ENCODE assay signal across 35 cellular contexts in the genomic region with DNA sequence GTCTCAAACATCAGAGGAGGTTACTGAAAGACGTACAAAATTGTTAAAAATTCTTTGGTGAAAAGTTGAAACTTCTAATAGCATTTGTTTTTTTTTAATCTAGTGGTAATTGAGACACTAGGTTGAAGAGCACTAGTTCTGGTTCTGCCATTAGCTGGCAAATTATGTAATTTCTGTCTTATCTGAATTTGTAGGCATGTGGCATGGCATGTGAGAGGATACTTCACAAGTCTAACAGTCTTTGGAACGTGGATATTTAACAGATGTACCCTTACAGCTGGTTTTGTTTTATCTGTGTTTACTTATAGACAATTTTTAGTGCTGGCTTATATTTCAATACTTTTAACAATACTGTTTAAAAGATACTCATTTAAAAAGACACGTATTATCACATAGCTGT. TPM values are rescaled to one million over a fixed set of nuclear protein-coding genes. Genes with fewer than 3 reads are reported as not detected.
"Had no signal": no experiment of that assay in that cellular context is flagged by ENCODE, and none has a peak within 500 bp of the region (broad histone marks: within the 10 kb centered on the region; RNA-seq: fewer than 3 reads in every experiment).

No MANE protein-coding gene starts in this region.

- H3K4me1 ChIP-seq: SJCRH30 had no signal

- ATAC-seq: activated CD8-positive, alpha-beta memory T cell treated with anti-CD3 and anti-CD28 coated beads, Interleukin-2, amount 10 ng/mL, durations not matched to agents 7 days and 5 days; activated naive CD8-positive, alpha-beta T cell treated with anti-CD3 and anti-CD28 coated beads, Interleukin-2, amount 50 U/mL, for 24 hours had no signal

- H3K4me3 ChIP-seq: PC-9, SJCRH30 had no signal

- DNase-seq: activated B cell treated with CpG ODN at 0.5 μM for 24 hours; activated CD4-positive, alpha-beta memory T cell treated with anti-CD3 and anti-CD28 coated beads for 36 hours; activated CD4-positive, alpha-beta T cell treated with anti-CD3 and anti-CD28 coated beads for 4 hours; activated CD4-positive, alpha-beta T cell treated with anti-CD3 and anti-CD28 coated beads, Interleukin-2, amount 50 U/mL, for 1 hour; activated CD4-positive, CD25-positive, alpha-beta regulatory T cell treated with anti-CD3 and anti-CD28 coated beads, Interleukin-2, amount 50 U/mL, for 72 hours; activated CD8-positive, alpha-beta memory T cell treated with anti-CD3 and anti-CD28 coated beads for 24 hours; activated CD8-positive, alpha-beta memory T cell treated with anti-CD3 and anti-CD28 coated beads, Interleukin-2, amount 10 ng/mL, durations not matched to agents 7 days and 5 days; activated CD8-positive, alpha-beta memory T cell treated with anti-CD3 and anti-CD28 coated beads, Interleukin-2, amount 50 U/mL, for 48 hours; activated effector memory CD4-positive, alpha-beta T cell treated with Interleukin-2 at 50 U/mL for 16 hours; activated naive CD4-positive, alpha-beta T cell treated with anti-CD3 and anti-CD28 coated beads, Interleukin-2, amount 10 ng/mL, durations not matched to agents 7 days and 5 days; activated naive CD8-positive, alpha-beta T cell treated with anti-CD3 and anti-CD28 coated beads, Interleukin-2, amount 50 U/mL, for 24 hours; activated T-cell treated with anti-CD3 and anti-CD28 coated beads, Interleukin-2, amount 50 U/mL, for 48 hours; aorta; brain microvascular endothelial cell; Karpas-422; KBM-7; NCI-H1105; NCI-H1417 treated with DMSO at 0.1 percent for 48 hours; NCI-H1694; NCI-H1930; NCI-H2081 treated with DMSO at 0.1 percent for 48 hours; NCI-H345; NCI-H510A; NCI-H526; NCI-H748 treated with DMSO at 0.1 percent for 48 hours; PC-9; SHP77; SJCRH30; SW 1271; T-helper 1 cell; T-helper 2 cell; T-helper 9 cell had no signal

- H3K27ac ChIP-seq: brain microvascular endothelial cell, PC-9, SJCRH30, VCaP had no signal

- H2AFZ ChIP-seq: PC-9 had no signal

- H3K9me3 ChIP-seq: SJCRH30 had no signal

- H3K27me3 ChIP-seq: brain microvascular endothelial cell, SJCRH30 had no signal

- H3K4me2 ChIP-seq: PC-9 had no signal

RNA-seq across cellular contexts. Expression of gene SYT16, which starts 44.3 kb away (rescaled TPM):
- total RNA-seq: activated CD4-positive, alpha-beta memory T cell treated with anti-CD3 and anti-CD28 coated beads for 36 hours; activated CD8-positive, alpha-beta memory T cell treated with anti-CD3 and anti-CD28 coated beads, Interleukin-2, amount 10 ng/mL, durations not matched to agents 7 days and 5 days; aorta; MCF 10A; SJCRH30 had no signal
- polyA plus RNA-seq: IgD-negative memory B cell had no signal
